15 cellular contexts compared by ENCODE assay signal in genomic region chr2:217206326-217206725, GRCh38.
A peak's percentile ranks its signal among the peaks of the same experiment; 100 is the strongest.
DNase-seq lines count a peak whose midpoint lies in the region; ATAC-seq and TF ChIP-seq lines count a peak whose summit lies in the region.
"Had no signal": no experiment of that assay in that cellular context is flagged by ENCODE, and none has a peak within 500 bp of the region (broad histone marks: within the 10 kb centered on the region; RNA-seq: fewer than 3 reads in every experiment).

No MANE protein-coding gene starts in this region.

- intact Hi-C loops in IMR-90 (cut with micrococcal nuclease) = no loop called here

- no peak overlapping the region for H3K9ac ChIP-seq in IMR-90 (ENCODE audit: low read depth, low read length)
- H3K9ac ChIP-seq: KMS-11 had no signal

- peak overlapping the region; percentile 93 for H2BK120ac ChIP-seq in IMR-90 (ENCODE audit: low read depth, low read length)

- peak overlapping the region; percentile 68 for H3K4ac ChIP-seq in IMR-90 (ENCODE audit: low read depth, low read length)

- POLR2A ChIA-PET in IMR-90 (lab: Charles Lee; ENCODE audit: unreplicated experiment) = no interaction called here

- H4K5ac ChIP-seq in IMR-90 (ENCODE audit: low read depth, low read length) = peak overlapping the region; percentile 17

- no TSS peak for BruUV-seq in IMR-90 (replicated peaks; lab: Mats Ljungman, UMichigan)

- H3K9me1 ChIP-seq in IMR-90 (ENCODE audit: insufficient read depth, low read length) = peaks cover 5% of the 10 kb centered on the region; the same call in 1 of the 2 replicates

- no peak for TF ChIP-seq POLR2A in IMR-90 (IDR thresholded peaks at IDR 0.05; ENCODE audit: low read depth, low read length)

- TF ChIP-seq CTCF in IMR-90 (conservative IDR thresholded peaks at IDR 0.05; ENCODE audit: low read depth, low read length) = no peak
- no peak for TF ChIP-seq CTCF in chondrocyte (IDR thresholded peaks at IDR 0.05)
- TF ChIP-seq CTCF in osteocyte (IDR thresholded peaks at IDR 0.05) = no peak

- H3K56ac ChIP-seq in IMR-90 (ENCODE audit: extremely low read depth, insufficient read depth, low read length) = peak overlapping the region; percentile 28; the same call in 1 of the 2 replicates

- H3K23ac ChIP-seq in IMR-90 (ENCODE audit: low read depth, low read length) = 0 out of 2 replicates have a peak overlapping the region, but pooled peaks have one; percentile 12

- no peak overlapping the region for H3K4me2 ChIP-seq in IMR-90 (ENCODE audit: low read depth, low read length)
- H3K4me2 ChIP-seq: KMS-11 had no signal

- no CpG with 5 or more reads among the region's 2 CpGs for WGBS in IMR-90 (ENCODE audit: extremely low coverage in 2 of 2, insufficient read length in 1 of 2), 2 experiments

- H2BK15ac ChIP-seq in IMR-90 (ENCODE audit: low read depth, low read length) = peak overlapping the region; percentile 75; the same call in 2 of the 3 replicates

- H3K36me3 Mint-ChIP-seq in chondrocyte (ENCODE audit: low read depth) (peaks cover 8% of the 10 kb centered on the region), osteocyte (ENCODE audit: unreplicated experiment) (no peaks in the 10 kb centered on the region)
- H3K36me3 Mint-ChIP-seq: CD4-positive, alpha-beta memory T cell had no signal

- H4K91ac ChIP-seq in IMR-90 (ENCODE audit: insufficient read depth, low read depth, low read length) = peak overlapping the region; percentile 13; the same call in 1 of the 2 replicates

- DNase-seq in ELR (ENCODE audit: low read depth) = peak; percentile 3
- DNase-seq in IMR-90 = no peak
- no peak for DNase-seq in chondrocyte (ENCODE audit: low spot score)
- no peak for DNase-seq in osteocyte (ENCODE audit: extremely low spot score, unreplicated experiment)
- no peak for DNase-seq in cortex of kidney (lab: John Stamatoyannopoulos, UW)
- DNase-seq: AML-193; CD4-positive, alpha-beta memory T cell; DMS79; NCI-H1417 treated with DMSO at 0.1 percent for 48 hours; NCI-H2029; NCI-H510A; SIG-M5 had no signal

- CTCF ChIA-PET in IMR-90 (lab: Yijun Ruan, JAX) = interaction anchor here (0.9 kb wide), 2 partner anchors 12 to 31 kb away, joined by 3 read pairs; no protein-coding TSS in a partner anchor

- no peak overlapping the region for H3K4me3 ChIP-seq in IMR-90 (ENCODE audit: insufficient read depth, low read depth, low read length)

- H4K8ac ChIP-seq in IMR-90 (ENCODE audit: low read depth in 2 of 2, low read length in 2 of 2) = peak overlapping the region; percentile 27 to 64; a peak in 3 of 4 replicates

- H3K27ac ChIP-seq in IMR-90 (ENCODE audit: insufficient read depth, low read length) = no peak overlapping the region
- H3K27ac ChIP-seq: KMS-11 had no signal

- peaks cover 7% of the 10 kb centered on the region for H3K9me3 ChIP-seq in IMR-90 (ENCODE audit: control insufficient read depth, insufficient read depth, low read length)

- H3K27me3 Mint-ChIP-seq in chondrocyte (ENCODE audit: low read depth) = no peaks in the 10 kb centered on the region
- H3K27me3 Mint-ChIP-seq in osteocyte (ENCODE audit: unreplicated experiment) = no peaks in the 10 kb centered on the region

- no peaks in the 10 kb centered on the region for H3K27me3 ChIP-seq in IMR-90 (ENCODE audit: control insufficient read depth, insufficient read depth, low read length)

- H2AK5ac ChIP-seq in IMR-90 (ENCODE audit: low read depth, low read length) = peak overlapping the region; percentile 61

- peak overlapping the region; percentile 87 for H2BK20ac ChIP-seq in IMR-90 (ENCODE audit: low read depth, low read length)

- dilution Hi-C loops in IMR-90 (cut with HindIII; ENCODE audit: low sequenced_read_pairs, unreplicated experiment) = no loop called here

- H3K9me3 Mint-ChIP-seq in chondrocyte (ENCODE audit: low read depth) = peaks cover 15% of the 10 kb centered on the region
- H3K9me3 Mint-ChIP-seq in osteocyte (ENCODE audit: unreplicated experiment) = peaks cover 13% of the 10 kb centered on the region

- H4K20me1 ChIP-seq in IMR-90 (ENCODE audit: insufficient read depth, low read length) = no peaks in the 10 kb centered on the region

- peak overlapping the region; percentile 39 for H3K27ac Mint-ChIP-seq in chondrocyte (ENCODE audit: unreplicated experiment)
- peak overlapping the region; percentile 60 for H3K27ac Mint-ChIP-seq in osteocyte (ENCODE audit: unreplicated experiment)
- H3K27ac Mint-ChIP-seq: CD4-positive, alpha-beta memory T cell had no signal

- no peak overlapping the region for H3K4me3 Mint-ChIP-seq in chondrocyte (ENCODE audit: unreplicated experiment)
- H3K4me3 Mint-ChIP-seq in osteocyte (ENCODE audit: unreplicated experiment) = no peak overlapping the region
- H3K4me3 Mint-ChIP-seq: CD4-positive, alpha-beta memory T cell had no signal

- in situ Hi-C loops in IMR-90 (cut with MboI; ENCODE audit: low sequenced_read_pairs) = no loop called here

- H3K4me1 Mint-ChIP-seq in chondrocyte (ENCODE audit: low read depth) = peaks cover 38% of the 10 kb centered on the region
- H3K4me1 Mint-ChIP-seq in osteocyte (ENCODE audit: unreplicated experiment) = peaks cover 42% of the 10 kb centered on the region
- H3K4me1 Mint-ChIP-seq: CD4-positive, alpha-beta memory T cell had no signal

- H3K79me1 ChIP-seq in IMR-90 (ENCODE audit: low read depth in 1 of 2, low read length in 2 of 2) = no peaks in the 10 kb centered on the region

- H3K4me1 ChIP-seq in IMR-90 (ENCODE audit: control insufficient read depth, insufficient read depth, low read length) = peaks cover 2% of the 10 kb centered on the region

- H3K18ac ChIP-seq in IMR-90 (ENCODE audit: low read depth, low read length) = peak overlapping the region; percentile 34

- peak overlapping the region; percentile 60 for H2AK9ac ChIP-seq in IMR-90 (replicated peaks; ENCODE audit: low read depth, low read length, poor library complexity)

- peak overlapping the region; percentile 38 for H3K14ac ChIP-seq in IMR-90 (replicated peaks; ENCODE audit: low read depth, low read length)

- TF ChIP-seq RAD21 in IMR-90 (IDR thresholded peaks at IDR 0.05; ENCODE audit: low read length) = no peak

- ATAC-seq in IMR-90 (ENCODE audit: low read depth) (no peak), GM18867 (IDR thresholded peaks at IDR 0.05; ENCODE audit: unreplicated experiment) (no peak), HG03460 (IDR thresholded peaks at IDR 0.05; ENCODE audit: unreplicated experiment) (no peak)

- H3K36me3 ChIP-seq in IMR-90 (ENCODE audit: control insufficient read depth, insufficient read depth, low read length) = no peaks in the 10 kb centered on the region

- H2AFZ ChIP-seq in IMR-90 (replicated peaks; ENCODE audit: low read length, poor library complexity) = peak overlapping the region; percentile 73

- no peak overlapping the region for H2BK5ac ChIP-seq in IMR-90 (ENCODE audit: low read depth, low read length, poor library complexity, severe bottlenecking)

TF ChIP-seq in IMR-90, 13 proteins besides CTCF, POLR2A, EP300 and RAD21:
- TF ChIP-seq MAFK (IDR thresholded peaks at IDR 0.05; ENCODE audit: low read depth, low read length) = no peak
- TF ChIP-seq SMC3 (IDR thresholded peaks at IDR 0.05; ENCODE audit: low read depth, low read length) = no peak
- TF ChIP-seq FOS (IDR thresholded peaks at IDR 0.05; ENCODE audit: low read depth, low read length) = no peak
- TF ChIP-seq BHLHE40 (IDR thresholded peaks at IDR 0.05; ENCODE audit: low read depth, low read length) = no peak
- TF ChIP-seq MAZ (IDR thresholded peaks at IDR 0.05; ENCODE audit: borderline replicate concordance, low read depth, low read length) = no peak
- TF ChIP-seq RFX5 (IDR thresholded peaks at IDR 0.05; ENCODE audit: low read depth, low read length) = no peak
- no peak for TF ChIP-seq CEBPB (IDR thresholded peaks at IDR 0.05; ENCODE audit: low read depth, low read length)
- no peak for TF ChIP-seq USF2 (IDR thresholded peaks at IDR 0.05; ENCODE audit: low read depth, low read length)
- no peak for TF ChIP-seq CHD1 (IDR thresholded peaks at IDR 0.05; ENCODE audit: low read depth, low read length)
- no peak for TF ChIP-seq NFE2L2 (IDR thresholded peaks at IDR 0.05; ENCODE audit: low read depth, low read length)
- TF ChIP-seq ELK1 (IDR thresholded peaks at IDR 0.05; ENCODE audit: borderline replicate concordance, low read depth, low read length) = no peak
- TF ChIP-seq RCOR1 (IDR thresholded peaks at IDR 0.05; ENCODE audit: insufficient replicate concordance, low read length) = no peak
- TF ChIP-seq MXI1 (IDR thresholded peaks at IDR 0.05; ENCODE audit: borderline replicate concordance, low read depth, low read length) = no peak
